1 cellular context compared by ENCODE assay signal in genomic region chr3:29057326-29057725, GRCh38.
TF ChIP-seq lines count a peak whose summit lies in the region.

No MANE protein-coding gene starts in this region.

TF ChIP-seq in WTC11, 78 proteins besides CTCF, POLR2A, EP300 and RAD21 (continued from another document):
- no peak for TF ChIP-seq ZNF425 (CRISPR knock-in tag; conservative IDR thresholded peaks at IDR 0.05)
- no peak for TF ChIP-seq ZMAT4 (CRISPR knock-in tag; IDR thresholded peaks at IDR 0.05)
- TF ChIP-seq SOX15 (CRISPR knock-in tag; IDR thresholded peaks at IDR 0.05): no peak
